Comparison of ENCODE assay signal across 8 cellular contexts in genomic region chr12:55930771-55931316, GRCh38. TPM values are rescaled to one million over a fixed set of nuclear protein-coding genes. Genes with fewer than 3 reads are reported as not detected.
DNase-seq lines count a peak whose midpoint lies in the region; ATAC-seq and TF ChIP-seq lines count a peak whose summit lies in the region.

Gene DGKA (plus strand): TSS chr12:55931162. CDS start chr12:55936504, 5,342 bp downstream.

- H3K9me3 ChIP-seq in AG04450 (ENCODE audit: control insufficient read depth, insufficient read depth, low read length), result no peaks in the 10 kb centered on the region; the same call in 1 of the 2 replicates

- DNase-seq in AG04450 (ENCODE audit: low read depth, low spot score), result peak; percentile 60
- peak; percentile 52 for DNase-seq in NCI-H2171 (lab: John Stamatoyannopoulos, UW)
- DNase-seq in caudate nucleus (lab: John Stamatoyannopoulos, UW), result peak in 20 of 61 donors; percentile 7 to 62 (median 27)
- peak; percentile 65 for DNase-seq in kidney tubule cell (ENCODE audit: low spot score)
- peak; percentile 51 to 84 (median 62) for DNase-seq in stimulated activated CD4-positive, alpha-beta T cell treated with anti-CD3 and anti-CD28 coated beads, Interleukin-1b, Interleukin-23, amount 100 ng/mL, for 24 hours (ENCODE audit: low read depth in 4 of 4, low spot score in 1 of 4)

- POLR2A ChIA-PET in AG04450 (lab: Yijun Ruan, JAX), result interaction anchor here (0.6 to 1.4 kb wide), 6 partner anchors 43 to 187 kb away, joined by 3 to 7 read pairs (median 4); partner anchors contain the start of genes DNAJC14, ORMDL2, RAB5B and SARNP

- CTCF ChIA-PET in AG04450 (lab: Charles Lee), result interaction anchor here (0.6 to 2.9 kb wide), 19 partner anchors 9 to 516 kb away, joined by 3 to 33 read pairs (median 4); partner anchors contain the start of genes DNAJC14, ORMDL2, RAB5B and SARNP

- H3K27ac ChIP-seq in AG04450 (ENCODE audit: low read depth, low read length), result peak within 1 kb of the TSS; percentile 85
- peak within 1 kb of the TSS; percentile 83 for H3K27ac ChIP-seq in caudate nucleus (ENCODE audit: low read depth, low read length)

- H3K27me3 ChIP-seq in AG04450 (ENCODE audit: control insufficient read depth, insufficient read depth, low read length), result no peaks in the 10 kb centered on the region

- H3K4me3 ChIP-seq in AG04450 (ENCODE audit: low read depth, low read length) (peak within 1 kb of the TSS; percentile 89), WI38 (ENCODE audit: low read depth, low read length) (peak within 1 kb of the TSS; percentile 89)

- ATAC-seq in GM18511 (IDR thresholded peaks at IDR 0.05; ENCODE audit: unreplicated experiment), result peak; percentile 14
- ATAC-seq in HG03039 (IDR thresholded peaks at IDR 0.05; ENCODE audit: unreplicated experiment), result no peak

- TF ChIP-seq CTCF in AG04450 (IDR thresholded peaks at IDR 0.05; ENCODE audit: low read depth, low read length), result peak; percentile 72
- TF ChIP-seq CTCF in WI38 (IDR thresholded peaks at IDR 0.05; ENCODE audit: low read depth, low read length), result peak; percentile 46; the same call in 1 of the 2 replicates

RNA-seq across cellular contexts. Expression of gene DGKA, which starts in this region (rescaled TPM):
- polyA plus RNA-seq in AG04450 (2011; rRNA removed), result 53.6 and 59.7 TPM in 2 replicates
- polyA minus RNA-seq in AG04450 (2011; rRNA and poly(A)+ RNA removed), result 72.4 and 72.8 TPM in 2 replicates
